23 cellular contexts compared by ENCODE assay signal in genomic region chr15:47289667-47290066, GRCh38.
"Had no signal": no experiment of that assay in that cellular context is flagged by ENCODE, and none has a peak within 500 bp of the region (broad histone marks: within the 10 kb centered on the region; RNA-seq: fewer than 3 reads in every experiment).

No MANE protein-coding gene starts in this region.

- H3K27me3 Mint-ChIP-seq: central memory CD8-positive, alpha-beta T cell; type B pancreatic cell had no signal

- H3K36me3 Mint-ChIP-seq: natural killer cell, type B pancreatic cell had no signal

- H3K4me3 Mint-ChIP-seq: activated T-cell treated with anti-CD3 and anti-CD28 coated beads, Interleukin-2, amount 50 U/mL, for 4 hours; central memory CD8-positive, alpha-beta T cell; natural killer cell; type B pancreatic cell had no signal

- H3K4me1 Mint-ChIP-seq: central memory CD8-positive, alpha-beta T cell; natural killer cell had no signal

- DNase-seq: activated CD4-positive, alpha-beta T cell treated with anti-CD3 and anti-CD28 coated beads, Interleukin-2, amount 50 U/mL, for 1 hour; activated CD8-positive, alpha-beta memory T cell treated with anti-CD3 and anti-CD28 coated beads, Interleukin-2, amount 50 U/mL, for 4 hours; activated effector memory CD4-positive, alpha-beta T cell treated with Interleukin-2 at 50 U/mL for 16 hours; activated naive CD4-positive, alpha-beta T cell treated with anti-CD3 and anti-CD28 coated beads, Interleukin-2, amount 50 U/mL, for 16 hours; activated T-cell treated with anti-CD3 and anti-CD28 coated beads, Interleukin-2, amount 50 U/mL, for 4 hours; aorta; colonic mucosa; erythroblast; foreskin melanocyte; head of caudate nucleus; kidney glomerular epithelial cell; left ventricle myocardium superior; mesenchymal stem cell; natural killer cell; stimulated activated CD4-positive, alpha-beta T cell treated with anti-CD3 and anti-CD28 coated beads, Interleukin-4, amount 100 ng/mL, for 1 hour; stomach; T-helper 1 cell; T1000; testis had no signal

- H3K9me3 ChIP-seq: colonic mucosa, stomach, testis had no signal

- H3K9ac ChIP-seq: parathyroid adenoma had no signal

- H3K27ac ChIP-seq: colonic mucosa, parathyroid adenoma, stomach, testis had no signal

- H3K27ac Mint-ChIP-seq: natural killer cell, type B pancreatic cell had no signal

- H3K9me3 Mint-ChIP-seq: activated T-cell treated with anti-CD3 and anti-CD28 coated beads, Interleukin-2, amount 50 U/mL, for 4 hours had no signal

- H3K36me3 ChIP-seq: colonic mucosa, stomach had no signal

- H3K4me3 ChIP-seq: colonic mucosa, smooth muscle cell, stomach, testis had no signal
